In the genomic region with DNA sequence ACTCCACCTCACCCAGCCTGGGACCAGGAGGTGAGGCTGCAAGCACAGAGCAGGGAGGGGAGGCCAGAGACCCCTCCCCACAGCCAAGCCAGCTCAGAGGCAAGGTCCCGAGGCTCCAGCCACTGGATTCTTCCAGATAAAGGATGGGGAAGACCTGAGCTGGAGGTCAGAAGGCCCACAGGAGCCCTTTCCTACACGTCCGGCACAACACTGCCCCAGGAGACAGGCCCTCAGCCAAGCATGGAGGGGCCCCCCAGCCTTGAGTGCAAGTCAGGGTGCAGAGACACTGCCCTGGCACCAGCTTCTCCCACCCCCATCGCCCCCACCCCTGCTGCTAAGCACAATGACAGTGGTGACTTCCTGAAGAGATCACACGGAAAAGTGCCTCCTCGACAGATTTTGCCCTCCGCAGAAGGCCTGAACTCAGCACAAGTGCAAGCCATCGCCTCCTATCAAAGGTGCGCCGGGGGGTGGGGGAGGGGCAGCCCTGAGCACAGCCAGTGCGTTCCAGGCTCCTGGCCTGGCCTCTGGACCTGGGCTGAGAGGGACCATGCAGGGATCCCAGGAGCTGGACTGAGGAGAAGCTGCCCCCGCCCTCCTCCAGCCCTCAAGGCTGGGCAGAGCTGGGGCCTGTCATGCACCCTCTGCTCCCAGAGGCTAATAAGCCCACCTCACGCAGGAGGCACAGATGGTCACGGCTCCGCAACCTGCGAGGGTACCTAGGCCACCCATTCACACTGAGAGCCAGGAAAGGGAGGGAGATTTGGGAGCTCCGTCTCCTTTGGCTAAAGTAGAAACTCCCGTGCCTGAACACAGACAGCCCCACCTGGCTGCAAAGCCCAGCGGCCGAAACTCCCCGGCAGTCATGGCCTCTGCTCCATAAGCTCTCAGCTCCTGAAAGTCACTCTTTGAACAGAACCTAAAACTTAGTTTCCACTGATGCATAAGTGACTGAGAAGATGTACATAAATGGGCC, we compare ENCODE assay signal across 1 cellular context.
TF ChIP-seq lines count a peak whose summit lies in the region.

No MANE protein-coding gene starts in this region.

TF ChIP-seq in HepG2, 621 proteins besides CTCF, POLR2A, EP300 and RAD21 (continued from another document and continues in another):
- TF ChIP-seq, protein P1, sequence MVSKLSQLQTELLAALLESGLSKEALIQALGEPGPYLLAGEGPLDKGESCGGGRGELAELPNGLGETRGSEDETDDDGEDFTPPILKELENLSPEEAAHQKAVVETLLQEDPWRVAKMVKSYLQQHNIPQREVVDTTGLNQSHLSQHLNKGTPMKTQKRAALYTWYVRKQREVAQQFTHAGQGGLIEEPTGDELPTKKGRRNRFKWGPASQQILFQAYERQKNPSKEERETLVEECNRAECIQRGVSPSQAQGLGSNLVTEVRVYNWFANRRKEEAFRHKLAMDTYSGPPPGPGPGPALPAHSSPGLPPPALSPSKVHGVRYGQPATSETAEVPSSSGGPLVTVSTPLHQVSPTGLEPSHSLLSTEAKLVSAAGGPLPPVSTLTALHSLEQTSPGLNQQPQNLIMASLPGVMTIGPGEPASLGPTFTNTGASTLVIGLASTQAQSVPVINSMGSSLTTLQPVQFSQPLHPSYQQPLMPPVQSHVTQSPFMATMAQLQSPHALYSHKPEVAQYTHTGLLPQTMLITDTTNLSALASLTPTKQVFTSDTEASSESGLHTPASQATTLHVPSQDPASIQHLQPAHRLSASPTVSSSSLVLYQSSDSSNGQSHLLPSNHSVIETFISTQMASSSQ (IDR thresholded peaks at IDR 0.05; ENCODE audit: low read depth): no peak
- TF ChIP-seq, protein P1 (CRISPR knock-in tag; IDR thresholded peaks at IDR 0.05; ENCODE audit: borderline replicate concordance): peak; percentile 48; the same call in 1 of the 2 replicates
- TF ChIP-seq ZNF10 (CRISPR knock-in tag; IDR thresholded peaks at IDR 0.05; ENCODE audit: borderline replicate concordance, low read depth): no peak
- TF ChIP-seq HOXA5 (CRISPR knock-in tag; IDR thresholded peaks at IDR 0.05): no peak
- no peak for TF ChIP-seq CEBPG (CRISPR knock-in tag; IDR thresholded peaks at IDR 0.05)
- TF ChIP-seq POLR2AphosphoS5 (IDR thresholded peaks at IDR 0.05; ENCODE audit: low read depth, low read length): no peak
- TF ChIP-seq NR2F2 (IDR thresholded peaks at IDR 0.05; ENCODE audit: borderline replicate concordance, low read depth): no peak
- TF ChIP-seq ZNF556 (CRISPR knock-in tag; IDR thresholded peaks at IDR 0.05; ENCODE audit: borderline replicate concordance): peak; percentile 87; the same call in 1 of the 2 replicates
- TF ChIP-seq ZFP37 (CRISPR knock-in tag; IDR thresholded peaks at IDR 0.05; ENCODE audit: borderline replicate concordance): no peak
- no peak for TF ChIP-seq TCF7L2 (IDR thresholded peaks at IDR 0.05; ENCODE audit: low read depth, low read length)
- no peak for TF ChIP-seq ATF4 (CRISPR knock-in tag; IDR thresholded peaks at IDR 0.05)
- peak; percentile 54; the same call in 1 of the 2 replicates for TF ChIP-seq AKAP8 (CRISPR knock-in tag; IDR thresholded peaks at IDR 0.05)
- TF ChIP-seq MATR3 (CRISPR knock-in tag; IDR thresholded peaks at IDR 0.05): no peak
- no peak for TF ChIP-seq ZNF768 (CRISPR knock-in tag; IDR thresholded peaks at IDR 0.05)
- peak; percentile 26; the same call in 1 of the 2 replicates for TF ChIP-seq CBFB (CRISPR knock-in tag; IDR thresholded peaks at IDR 0.05)
- no peak for TF ChIP-seq SNAPC2 (CRISPR knock-in tag; IDR thresholded peaks at IDR 0.05)
- no peak; the same call in 1 of the 2 replicates for TF ChIP-seq ETV5 (CRISPR knock-in tag; IDR thresholded peaks at IDR 0.05; ENCODE audit: borderline replicate concordance)
- TF ChIP-seq SALL2 (CRISPR knock-in tag; IDR thresholded peaks at IDR 0.05): no peak
- TF ChIP-seq, protein P2, sequence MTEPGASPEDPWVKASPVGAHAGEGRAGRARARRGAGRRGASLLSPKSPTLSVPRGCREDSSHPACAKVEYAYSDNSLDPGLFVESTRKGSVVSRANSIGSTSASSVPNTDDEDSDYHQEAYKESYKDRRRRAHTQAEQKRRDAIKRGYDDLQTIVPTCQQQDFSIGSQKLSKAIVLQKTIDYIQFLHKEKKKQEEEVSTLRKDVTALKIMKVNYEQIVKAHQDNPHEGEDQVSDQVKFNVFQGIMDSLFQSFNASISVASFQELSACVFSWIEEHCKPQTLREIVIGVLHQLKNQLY (CRISPR knock-in tag; IDR thresholded peaks at IDR 0.05): no peak
- TF ChIP-seq FOXK1 (CRISPR knock-in tag; IDR thresholded peaks at IDR 0.05; ENCODE audit: borderline replicate concordance, low read depth): no peak
- no peak for TF ChIP-seq ZNF503 (CRISPR knock-in tag; IDR thresholded peaks at IDR 0.05)
- TF ChIP-seq SKI (IDR thresholded peaks at IDR 0.05; ENCODE audit: partially characterized antibody): no peak
- no peak for TF ChIP-seq ONECUT2 (CRISPR knock-in tag; IDR thresholded peaks at IDR 0.05)
- TF ChIP-seq, protein P3, sequence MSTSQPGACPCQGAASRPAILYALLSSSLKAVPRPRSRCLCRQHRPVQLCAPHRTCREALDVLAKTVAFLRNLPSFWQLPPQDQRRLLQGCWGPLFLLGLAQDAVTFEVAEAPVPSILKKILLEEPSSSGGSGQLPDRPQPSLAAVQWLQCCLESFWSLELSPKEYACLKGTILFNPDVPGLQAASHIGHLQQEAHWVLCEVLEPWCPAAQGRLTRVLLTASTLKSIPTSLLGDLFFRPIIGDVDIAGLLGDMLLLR (CRISPR knock-in tag; IDR thresholded peaks at IDR 0.05): no peak
- TF ChIP-seq ZIK1 (CRISPR knock-in tag; IDR thresholded peaks at IDR 0.05; ENCODE audit: borderline replicate concordance, low read depth): no peak
- TF ChIP-seq IKZF4 (CRISPR knock-in tag; IDR thresholded peaks at IDR 0.05; ENCODE audit: borderline replicate concordance, low read depth, not compliant biosample characterization): no peak
- no peak for TF ChIP-seq ZNF891 (CRISPR knock-in tag; IDR thresholded peaks at IDR 0.05)
- TF ChIP-seq, protein P4, sequence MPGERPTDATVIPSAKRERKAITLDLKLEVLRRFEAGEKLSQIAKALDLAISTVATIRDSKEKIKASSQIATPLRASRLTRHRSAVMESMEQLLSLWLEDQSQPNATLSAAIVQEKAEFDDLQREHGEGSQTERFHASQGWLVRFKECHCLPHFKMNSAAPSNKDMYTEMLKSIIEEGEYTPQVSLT (CRISPR knock-in tag; IDR thresholded peaks at IDR 0.05; ENCODE audit: borderline replicate concordance, low read depth): no peak
- TF ChIP-seq ZNF83 (CRISPR knock-in tag; IDR thresholded peaks at IDR 0.05; ENCODE audit: borderline replicate concordance): no peak
- no peak for TF ChIP-seq HOXD1 (CRISPR knock-in tag; IDR thresholded peaks at IDR 0.05)
- no peak for TF ChIP-seq TRAFD1 (CRISPR knock-in tag; IDR thresholded peaks at IDR 0.05; ENCODE audit: borderline replicate concordance)
- TF ChIP-seq, protein P5, sequence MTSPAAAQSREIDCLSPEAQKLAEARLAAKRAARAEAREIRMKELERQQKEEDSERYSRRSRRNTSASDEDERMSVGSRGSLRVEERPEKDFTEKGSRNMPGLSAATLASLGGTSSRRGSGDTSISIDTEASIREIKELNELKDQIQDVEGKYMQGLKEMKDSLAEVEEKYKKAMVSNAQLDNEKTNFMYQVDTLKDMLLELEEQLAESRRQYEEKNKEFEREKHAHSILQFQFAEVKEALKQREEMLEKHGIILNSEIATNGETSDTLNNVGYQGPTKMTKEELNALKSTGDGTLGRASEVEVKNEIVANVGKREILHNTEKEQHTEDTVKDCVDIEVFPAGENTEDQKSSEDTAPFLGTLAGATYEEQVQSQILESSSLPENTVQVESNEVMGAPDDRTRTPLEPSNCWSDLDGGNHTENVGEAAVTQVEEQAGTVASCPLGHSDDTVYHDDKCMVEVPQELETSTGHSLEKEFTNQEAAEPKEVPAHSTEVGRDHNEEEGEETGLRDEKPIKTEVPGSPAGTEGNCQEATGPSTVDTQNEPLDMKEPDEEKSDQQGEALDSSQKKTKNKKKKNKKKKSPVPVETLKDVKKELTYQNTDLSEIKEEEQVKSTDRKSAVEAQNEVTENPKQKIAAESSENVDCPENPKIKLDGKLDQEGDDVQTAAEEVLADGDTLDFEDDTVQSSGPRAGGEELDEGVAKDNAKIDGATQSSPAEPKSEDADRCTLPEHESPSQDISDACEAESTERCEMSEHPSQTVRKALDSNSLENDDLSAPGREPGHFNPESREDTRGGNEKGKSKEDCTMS (CRISPR knock-in tag; conservative IDR thresholded peaks at IDR 0.05): no peak
- TF ChIP-seq ESRRA (CRISPR knock-in tag; IDR thresholded peaks at IDR 0.05; ENCODE audit: low read depth): no peak
- 0 out of 2 replicates have a peak, but pooled peaks have one; percentile 49 for TF ChIP-seq HNF4G (IDR thresholded peaks at IDR 0.05; ENCODE audit: borderline replicate concordance, low read depth, low read length)
- TF ChIP-seq HNF4G (CRISPR knock-in tag; IDR thresholded peaks at IDR 0.05; ENCODE audit: borderline replicate concordance, low read depth): no peak
- no peak for TF ChIP-seq GTF2F1 (IDR thresholded peaks at IDR 0.05; ENCODE audit: low read length)
- no peak for TF ChIP-seq FOXO4 (CRISPR knock-in tag; conservative IDR thresholded peaks at IDR 0.05)
- peak; percentile 83 for TF ChIP-seq ZFX (CRISPR knock-in tag; IDR thresholded peaks at IDR 0.05; ENCODE audit: low read depth)
- TF ChIP-seq SIN3B (IDR thresholded peaks at IDR 0.05; ENCODE audit: low read length): no peak
- TF ChIP-seq TCF7 (IDR thresholded peaks at IDR 0.05; ENCODE audit: low read depth): no peak
- no peak for TF ChIP-seq ZNF569 (CRISPR knock-in tag; IDR thresholded peaks at IDR 0.05; ENCODE audit: borderline replicate concordance)
- no peak for TF ChIP-seq SIX4 (CRISPR knock-in tag; IDR thresholded peaks at IDR 0.05)
- no peak for TF ChIP-seq MBD4 (IDR thresholded peaks at IDR 0.05; ENCODE audit: borderline replicate concordance, low read length)
- TF ChIP-seq HNF4A (CRISPR knock-in tag; IDR thresholded peaks at IDR 0.05): peak; percentile 74
- no peak for TF ChIP-seq MZF1 (CRISPR knock-in tag; IDR thresholded peaks at IDR 0.05; ENCODE audit: borderline replicate concordance)
- TF ChIP-seq ZNF263 (CRISPR knock-in tag; IDR thresholded peaks at IDR 0.05): peak; percentile 36
- no peak for TF ChIP-seq PCBP2 (optimal IDR thresholded peaks at IDR 0.05; ENCODE audit: low read depth, low read length, poor library complexity, severe bottlenecking)
- no peak for TF ChIP-seq CENPX (CRISPR knock-in tag; IDR thresholded peaks at IDR 0.05)
- no peak for TF ChIP-seq ZNF317 (CRISPR knock-in tag; IDR thresholded peaks at IDR 0.05)
